16 cellular contexts compared by ENCODE assay signal in the genomic region with DNA sequence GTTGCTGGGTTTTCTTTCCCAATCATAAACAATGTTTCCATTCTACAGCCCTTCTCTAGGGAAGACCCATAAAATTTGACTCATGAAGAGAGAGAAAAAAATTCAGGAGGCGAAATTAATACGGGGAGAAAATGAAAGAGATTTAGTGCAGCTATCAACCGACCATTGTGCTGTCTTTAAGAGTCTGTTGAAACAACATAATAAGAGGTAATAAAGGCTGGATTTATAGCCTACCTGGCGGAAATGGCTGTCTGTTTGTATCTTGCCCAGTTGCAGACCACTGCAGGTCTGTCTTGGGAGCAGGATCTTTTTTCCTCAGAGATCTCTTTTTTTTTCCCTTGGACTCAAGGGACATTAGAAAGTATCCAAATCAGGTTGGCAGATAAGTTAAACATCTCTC.
"Had no signal": no experiment of that assay in that cellular context is flagged by ENCODE, and none has a peak within 500 bp of the region (broad histone marks: within the 10 kb centered on the region; RNA-seq: fewer than 3 reads in every experiment).

No MANE protein-coding gene starts in this region.

- DNase-seq: activated CD4-positive, alpha-beta T cell treated with anti-CD3 and anti-CD28 coated beads for 4 hours; activated CD8-positive, alpha-beta memory T cell treated with anti-CD3 and anti-CD28 coated beads, Interleukin-2, amount 50 U/mL, for 48 hours; activated CD8-positive, alpha-beta T cell treated with anti-CD3 and anti-CD28 coated beads, Interleukin-2, amount 10 ng/mL, durations not matched to agents 7 days and 5 days; activated naive CD4-positive, alpha-beta T cell; aorta; dorsolateral prefrontal cortex; heart left ventricle; left ventricle myocardium inferior; ovary; stimulated activated CD4-positive, alpha-beta T cell treated with anti-CD3 and anti-CD28 coated beads, Interleukin-15, amount 100 ng/mL, for 24 hours; stimulated activated CD4-positive, alpha-beta T cell treated with anti-CD3 and anti-CD28 coated beads, Interleukin-4, amount 100 ng/mL, for 24 hours; upper lobe of right lung had no signal

- H3K9me3 Mint-ChIP-seq: activated T-helper 1 cell treated with anti-CD3 and anti-CD28 coated beads, Interleukin-12 subunit alpha, Interleukin-12 subunit beta, Interleukin-2, Interleukin-4 antibody, amounts not matched to agents 30 ng/mL and 10 ng/mL and 1 ng/mL, durations not matched to agents 14 hours and 24 hours and 36 hours; memory B cell; stimulated activated naive CD8-positive, alpha-beta T cell treated with anti-CD3 and anti-CD28 coated beads, Interleukin-15, Interleukin-2, amounts not matched to agents 100 ng/mL and 50 ng/mL, for 24 hours had no signal

- H3K36me3 Mint-ChIP-seq: memory B cell had no signal

- H3K4me3 Mint-ChIP-seq: activated CD8-positive, alpha-beta T cell treated with anti-CD3 and anti-CD28 coated beads, Interleukin-2, amount 10 ng/mL, durations not matched to agents 7 days and 5 days; activated T-helper 1 cell treated with anti-CD3 and anti-CD28 coated beads, Interleukin-12 subunit alpha, Interleukin-12 subunit beta, Interleukin-2, Interleukin-4 antibody, amounts not matched to agents 30 ng/mL and 10 ng/mL and 1 ng/mL, durations not matched to agents 14 hours and 24 hours and 36 hours; memory B cell; neural crest cell; stimulated activated naive CD8-positive, alpha-beta T cell treated with anti-CD3 and anti-CD28 coated beads, Interleukin-15, Interleukin-2, amounts not matched to agents 100 ng/mL and 50 ng/mL, for 24 hours had no signal

- H3K4me1 Mint-ChIP-seq: memory B cell, neural crest cell had no signal

- H3K27ac Mint-ChIP-seq: activated CD8-positive, alpha-beta T cell treated with anti-CD3 and anti-CD28 coated beads, Interleukin-2, amount 10 ng/mL, durations not matched to agents 7 days and 5 days; activated T-helper 1 cell treated with anti-CD3 and anti-CD28 coated beads, Interleukin-12 subunit alpha, Interleukin-12 subunit beta, Interleukin-2, Interleukin-4 antibody, amounts not matched to agents 30 ng/mL and 10 ng/mL and 1 ng/mL, durations not matched to agents 14 hours and 24 hours and 36 hours; memory B cell; stimulated activated naive CD8-positive, alpha-beta T cell treated with anti-CD3 and anti-CD28 coated beads, Interleukin-15, Interleukin-2, amounts not matched to agents 100 ng/mL and 50 ng/mL, for 24 hours had no signal
